ENCODE assay signal across 27 cellular contexts in the genomic region with DNA sequence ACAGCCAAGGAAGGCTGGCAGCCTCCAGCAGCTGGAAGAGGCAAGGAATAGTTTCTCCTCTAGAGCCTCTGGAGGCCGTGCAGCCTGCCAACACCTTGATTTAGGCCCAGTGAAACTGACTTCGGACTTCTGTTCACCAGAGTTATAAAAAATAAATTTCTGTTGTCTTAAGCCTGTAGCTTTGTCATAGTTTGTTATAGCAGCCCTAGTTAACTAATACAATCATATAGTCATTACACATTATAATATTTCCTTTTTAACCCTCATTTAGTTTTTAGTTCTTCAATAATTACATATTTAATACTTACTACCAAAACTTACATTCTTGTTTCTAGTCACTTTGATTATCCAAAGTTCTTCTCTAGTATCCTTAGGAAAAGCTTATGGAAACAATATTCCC. TPM values are rescaled to one million over a fixed set of nuclear protein-coding genes. Genes with fewer than 3 reads are reported as not detected.
"Had no signal": no experiment of that assay in that cellular context is flagged by ENCODE, and none has a peak within 500 bp of the region (broad histone marks: within the 10 kb centered on the region; RNA-seq: fewer than 3 reads in every experiment).

No MANE protein-coding gene starts in this region.

- H3K4me1 Mint-ChIP-seq: naive B cell had no signal

- DNase-seq: dermis blood vessel endothelial cell; dorsolateral prefrontal cortex; effector CD4-positive, alpha-beta T cell; effector memory CD4-positive, alpha-beta T cell; erythroblast; esophagus squamous epithelium; foreskin fibroblast; foreskin melanocyte; gastrocnemius medialis; glutamatergic neuron; head of caudate nucleus; heart right ventricle; hippocampal formation; left cardiac atrium; left lung; left ventricle myocardium superior; lower lobe of right lung; mesenchymal stem cell; mucosa of descending colon; naive B cell had no signal

- H3K36me3 Mint-ChIP-seq: mesothelial cell of epicardium, naive B cell had no signal

- H3K4me3 ChIP-seq: coronary artery, dorsolateral prefrontal cortex, esophagus squamous epithelium, gastrocnemius medialis, heart right ventricle, left lung, lower lobe of right lung, mucosa of descending colon had no signal

- H3K27ac Mint-ChIP-seq: mesothelial cell of epicardium, naive B cell had no signal

- H3K27me3 ChIP-seq: dorsolateral prefrontal cortex, esophagus squamous epithelium, gastrocnemius medialis, heart right ventricle, left lung had no signal

- H3K4me3 Mint-ChIP-seq: mesothelial cell of epicardium, naive B cell had no signal

- FAIRE-seq: colon, islet of Langerhans, keratinocyte had no signal

- ATAC-seq: esophagus mucosa, gastrocnemius medialis, heart right ventricle, left cardiac atrium, left lung, left ventricle myocardium superior, lower lobe of right lung, mucosa of descending colon had no signal

- H3K4me1 ChIP-seq: esophagus squamous epithelium, gastrocnemius medialis, left lung, lower lobe of right lung had no signal

- H3K36me3 ChIP-seq: esophagus squamous epithelium, gastrocnemius medialis, heart right ventricle, left lung, lower lobe of right lung had no signal

- H3K9me3 ChIP-seq: esophagus squamous epithelium, gastrocnemius medialis, left lung, lower lobe of right lung, mucosa of descending colon had no signal

- H3K27ac ChIP-seq: coronary artery, epithelial cell of prostate, esophagus squamous epithelium, gastrocnemius medialis, heart right ventricle, left lung, lower lobe of right lung had no signal

RNA-seq across cellular contexts. Expression of gene NOS1AP, which starts 20.3 kb away (rescaled TPM):
- polyA plus RNA-seq: keratinocyte had no signal
